In genomic region chr7:117839507-117839906, GRCh38 we compare ENCODE assay signal across 20 cellular contexts. TPM values are rescaled to one million over a fixed set of nuclear protein-coding genes. Genes with fewer than 3 reads are reported as not detected.
A peak's percentile ranks its signal among the peaks of the same experiment; 100 is the strongest.
DNase-seq lines count a peak whose midpoint lies in the region; ATAC-seq and TF ChIP-seq lines count a peak whose summit lies in the region.
"Had no signal": no experiment of that assay in that cellular context is flagged by ENCODE, and none has a peak within 500 bp of the region (broad histone marks: within the 10 kb centered on the region; RNA-seq: fewer than 3 reads in every experiment).

No MANE protein-coding gene starts in this region.

- H3K9me3 ChIP-seq in MM.1S (replicated peaks; ENCODE audit: insufficient read depth, low read length) = no peaks in the 10 kb centered on the region
- no peaks in the 10 kb centered on the region for H3K9me3 ChIP-seq in CD8-positive, alpha-beta memory T cell (ENCODE audit: low read length)

- H3K27ac Mint-ChIP-seq in CD8-positive, alpha-beta memory T cell = no peak overlapping the region
- H3K27ac Mint-ChIP-seq: activated CD4-positive, alpha-beta T cell treated with anti-CD3 and anti-CD28 coated beads, Interleukin-2, amount 10 ng/mL, durations not matched to agents 7 days and 5 days; activated T-helper 17 cell treated with anti-CD3 and anti-CD28 coated beads, Interleukin-2, amount 50 U/mL, for 72 hours had no signal

- no peaks in the 10 kb centered on the region for H3K9me2 ChIP-seq in MM.1S (replicated peaks; ENCODE audit: insufficient read depth, low read length)

- H3F3A ChIP-seq in MM.1S (ENCODE audit: insufficient read depth, low read length) = peaks cover 17% of the 10 kb centered on the region

- CTCF ChIA-PET in CD8-positive, alpha-beta memory T cell (lab: Charles Lee) = no interaction called here

- H3K27ac ChIP-seq in MM.1S (ENCODE audit: low read length) = peak overlapping the region; percentile 8; the same call in 1 of the 2 replicates
- H3K27ac ChIP-seq in CD8-positive, alpha-beta memory T cell (ENCODE audit: low read depth, low read length) = no peak overlapping the region
- H3K27ac ChIP-seq: BLaER1 treated with 17β-estradiol and CSF1 and Interleukin-3, amounts not matched to agents 10 nM and 100 nM had no signal

- H3K36me3 ChIP-seq in MM.1S (replicated peaks; ENCODE audit: insufficient read depth, low read length) = no peaks in the 10 kb centered on the region
- no peaks in the 10 kb centered on the region for H3K36me3 ChIP-seq in CD8-positive, alpha-beta memory T cell (ENCODE audit: insufficient read depth, low read length)
- H3K36me3 ChIP-seq: BLaER1 treated with 17β-estradiol and CSF1 and Interleukin-3, amounts not matched to agents 10 nM and 100 nM had no signal

- H4K20me1 ChIP-seq in MM.1S (ENCODE audit: insufficient read depth, low read length) = no peaks in the 10 kb centered on the region
- H4K20me1 ChIP-seq: BLaER1 treated with 17β-estradiol and CSF1 and Interleukin-3, amounts not matched to agents 10 nM and 100 nM had no signal

- H3K9ac ChIP-seq in MM.1S (ENCODE audit: low read length) = no peak overlapping the region
- H3K9ac ChIP-seq: BLaER1 treated with 17β-estradiol and CSF1 and Interleukin-3, amounts not matched to agents 10 nM and 100 nM had no signal

- H3K27me3 Mint-ChIP-seq in CD8-positive, alpha-beta memory T cell = no peaks in the 10 kb centered on the region
- H3K27me3 Mint-ChIP-seq: activated CD4-positive, alpha-beta T cell treated with anti-CD3 and anti-CD28 coated beads, Interleukin-2, amount 10 ng/mL, durations not matched to agents 7 days and 5 days had no signal

- H3K36me3 Mint-ChIP-seq in CD8-positive, alpha-beta memory T cell = no peaks in the 10 kb centered on the region

- no peak for TF ChIP-seq CTCF in MM.1S (IDR thresholded peaks at IDR 0.05; ENCODE audit: low read length)

- H3K4me3 Mint-ChIP-seq in CD8-positive, alpha-beta memory T cell = no peak overlapping the region
- H3K4me3 Mint-ChIP-seq: activated CD4-positive, alpha-beta T cell treated with anti-CD3 and anti-CD28 coated beads, Interleukin-2, amount 10 ng/mL, durations not matched to agents 7 days and 5 days; activated T-helper 17 cell treated with anti-CD3 and anti-CD28 coated beads, Interleukin-2, amount 50 U/mL, for 72 hours had no signal

- H3K27me3 ChIP-seq in MM.1S (replicated peaks; ENCODE audit: insufficient read depth, low read length) = no peaks in the 10 kb centered on the region
- H3K27me3 ChIP-seq in CD8-positive, alpha-beta memory T cell (ENCODE audit: insufficient read depth, low read length, poor library complexity, severe bottlenecking) = no peaks in the 10 kb centered on the region
- H3K27me3 ChIP-seq: BLaER1 treated with 17β-estradiol and CSF1 and Interleukin-3, amounts not matched to agents 10 nM and 100 nM had no signal

- DNase-seq in MM.1S (peak; percentile 84), NCI-H2171 treated with DMSO at 0.1 percent for 48 hours (lab: John Stamatoyannopoulos, UW) (no peak), DMS 273 treated with DMSO at 0.1 percent for 48 hours (lab: John Stamatoyannopoulos, UW) (no peak), NCI-H2196 (lab: John Stamatoyannopoulos, UW; ENCODE audit: unreplicated experiment) (no peak)
- DNase-seq in CD8-positive, alpha-beta memory T cell = no peak
- DNase-seq: activated CD4-positive, alpha-beta T cell treated with anti-CD3 and anti-CD28 coated beads, Interleukin-2, amount 10 ng/mL, durations not matched to agents 7 days and 5 days; anterior cingulate cortex; DND-41; HCEC 1CT; hippocampal formation; left cardiac atrium; NCI-H226; posterior cingulate gyrus had no signal

- peak overlapping the region; percentile 37 for H3K4me2 ChIP-seq in MM.1S (ENCODE audit: low read depth, low read length)

- H3K4me3 ChIP-seq in MM.1S (ENCODE audit: low read length) = 0 out of 2 replicates have a peak overlapping the region, but pooled peaks have one; percentile 4
- no peak overlapping the region for H3K4me3 ChIP-seq in CD8-positive, alpha-beta memory T cell (ENCODE audit: low read length)
- H3K4me3 ChIP-seq: BLaER1 treated with 17β-estradiol and CSF1 and Interleukin-3, amounts not matched to agents 10 nM and 100 nM had no signal

- no peaks in the 10 kb centered on the region for H3K4me1 Mint-ChIP-seq in CD8-positive, alpha-beta memory T cell
- H3K4me1 Mint-ChIP-seq: activated CD4-positive, alpha-beta T cell treated with anti-CD3 and anti-CD28 coated beads, Interleukin-2, amount 10 ng/mL, durations not matched to agents 7 days and 5 days; activated T-helper 17 cell treated with anti-CD3 and anti-CD28 coated beads, Interleukin-2, amount 50 U/mL, for 72 hours had no signal

- peaks cover 0 to 9% (median 4%) of the 10 kb centered on the region in 5 donors for H3K9me3 Mint-ChIP-seq in CD8-positive, alpha-beta memory T cell
- H3K9me3 Mint-ChIP-seq: activated CD4-positive, alpha-beta T cell treated with anti-CD3 and anti-CD28 coated beads, Interleukin-2, amount 10 ng/mL, durations not matched to agents 7 days and 5 days had no signal

- H2AFZ ChIP-seq in MM.1S (ENCODE audit: low read length) = no peak overlapping the region

- ATAC-seq in GM18909 (IDR thresholded peaks at IDR 0.05; ENCODE audit: poor library complexity, unreplicated experiment) = peak; percentile 69
- ATAC-seq in GM21526 (IDR thresholded peaks at IDR 0.05; ENCODE audit: low FRiP score, unreplicated experiment) = peak; percentile 68
- ATAC-seq in HG03066 (IDR thresholded peaks at IDR 0.05; ENCODE audit: low read depth, unreplicated experiment) = peak; percentile 72
- ATAC-seq: activated T-helper 17 cell treated with anti-CD3 and anti-CD28 coated beads, Interleukin-2, amount 50 U/mL, for 72 hours; left cardiac atrium; Panc1 had no signal

- H3K4me1 ChIP-seq in MM.1S (ENCODE audit: low read length) = peaks cover 38% of the 10 kb centered on the region
- no peaks in the 10 kb centered on the region for H3K4me1 ChIP-seq in CD8-positive, alpha-beta memory T cell (ENCODE audit: insufficient read depth, low read length)

- POLR2A ChIA-PET in CD8-positive, alpha-beta memory T cell (lab: Charles Lee) = no interaction called here

- no peaks in the 10 kb centered on the region for H3K79me2 ChIP-seq in MM.1S (ENCODE audit: low read length)

RNA-seq across cellular contexts. Expression of gene CTTNBP2, which starts 33.7 kb away (rescaled TPM):
- total RNA-seq in CD8-positive, alpha-beta memory T cell = not detected
- not detected for polyA plus RNA-seq in CD8-positive, alpha-beta memory T cell
- total RNA-seq: activated CD4-positive, alpha-beta T cell treated with anti-CD3 and anti-CD28 coated beads, Interleukin-2, amount 10 ng/mL, durations not matched to agents 7 days and 5 days; T-helper 1 cell treated with Interleukin-12 subunit alpha and Interleukin-12 subunit beta and Interleukin-4 antibody, amounts not matched to agents 30 ng/mL and 1 ng/mL, for 36 hours had no signal
